ENCODE assay signal across 13 cellular contexts in genomic region chr3:189368384-189368783, GRCh38.
"Had no signal": no experiment of that assay in that cellular context is flagged by ENCODE, and none has a peak within 500 bp of the region (broad histone marks: within the 10 kb centered on the region; RNA-seq: fewer than 3 reads in every experiment).

No MANE protein-coding gene starts in this region.

- H3K9me3 ChIP-seq: adrenal gland, esophagus squamous epithelium had no signal

- FAIRE-seq: small intestine had no signal

- H3K4me3 Mint-ChIP-seq: natural killer cell treated with Interleukin-12 subunit alpha and Interleukin-12 subunit beta and Interleukin-15 and Interleukin-18, amount 100 ng/mL, for 72 hours had no signal

- H3K27ac ChIP-seq: adrenal gland, esophagus squamous epithelium had no signal

- H3K27me3 ChIP-seq: adrenal gland, esophagus squamous epithelium had no signal

- DNase-seq: activated CD4-positive, alpha-beta T cell treated with anti-CD3 and anti-CD28 coated beads for 4 hours; activated CD8-positive, alpha-beta memory T cell treated with anti-CD3 and anti-CD28 coated beads for 24 hours; activated naive CD4-positive, alpha-beta T cell treated with anti-CD3 and anti-CD28 coated beads, Interleukin-2, amount 50 U/mL, for 16 hours; adrenal gland; esophagus squamous epithelium; foreskin fibroblast; nucleus accumbens; right cardiac atrium; small intestine; stimulated activated naive CD4-positive, alpha-beta T cell; substantia nigra; trophoblast cell had no signal

- H3K27ac Mint-ChIP-seq: natural killer cell treated with Interleukin-12 subunit alpha and Interleukin-12 subunit beta and Interleukin-15 and Interleukin-18, amount 100 ng/mL, for 72 hours had no signal

- H3K4me3 ChIP-seq: adrenal gland, esophagus squamous epithelium had no signal

- H3K36me3 ChIP-seq: adrenal gland, esophagus squamous epithelium had no signal

- H3K4me1 ChIP-seq: adrenal gland had no signal

- H3K36me3 Mint-ChIP-seq: natural killer cell treated with Interleukin-12 subunit alpha and Interleukin-12 subunit beta and Interleukin-15 and Interleukin-18, amount 100 ng/mL, for 72 hours had no signal

- H3K9me3 Mint-ChIP-seq: natural killer cell treated with Interleukin-12 subunit alpha and Interleukin-12 subunit beta and Interleukin-15 and Interleukin-18, amount 100 ng/mL, for 72 hours had no signal

- H3K27me3 Mint-ChIP-seq: natural killer cell treated with Interleukin-12 subunit alpha and Interleukin-12 subunit beta and Interleukin-15 and Interleukin-18, amount 100 ng/mL, for 72 hours had no signal
